10 cellular contexts compared by ENCODE assay signal in the genomic region with DNA sequence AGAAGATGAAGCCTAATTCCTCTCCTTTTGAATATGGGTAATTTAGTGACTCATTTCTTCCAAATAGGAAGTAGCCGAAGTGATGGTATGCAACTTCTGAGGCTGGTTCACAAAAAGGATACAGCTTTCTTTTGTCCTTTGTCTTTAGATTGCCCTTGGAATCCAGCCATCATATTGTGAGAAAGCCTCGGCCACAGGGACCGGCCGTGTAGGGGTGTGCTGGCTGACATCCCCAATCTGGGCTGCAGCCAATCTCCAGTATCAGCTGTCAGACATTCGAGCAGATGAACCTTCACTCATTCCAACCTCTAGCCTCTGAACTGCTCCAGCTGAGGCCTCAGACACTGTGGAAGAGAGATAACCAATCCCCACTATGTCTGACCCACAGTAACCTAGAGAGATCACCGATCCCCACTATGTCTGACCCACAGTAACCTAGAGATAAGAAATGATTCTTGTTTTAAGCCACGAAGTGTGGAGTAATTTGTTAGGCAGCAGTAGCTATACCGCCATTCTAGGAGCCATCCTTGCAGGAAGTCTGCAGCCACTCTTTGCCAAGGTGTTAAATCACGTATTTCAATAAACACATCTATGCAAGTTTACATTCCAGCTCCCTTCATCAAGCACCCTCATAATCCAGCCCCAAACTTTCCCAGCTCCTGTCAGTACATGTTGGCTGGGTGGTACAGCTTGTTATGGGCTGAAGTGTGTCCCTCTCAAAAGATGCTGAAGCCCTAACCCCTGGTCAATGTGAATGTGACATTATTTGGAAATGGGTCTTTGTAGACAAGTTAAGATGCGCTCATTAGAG. TPM values are rescaled to one million over a fixed set of nuclear protein-coding genes. Genes with fewer than 3 reads are reported as not detected.
DNase-seq lines count a peak whose midpoint lies in the region; ATAC-seq and TF ChIP-seq lines count a peak whose summit lies in the region.
"Had no signal": no experiment of that assay in that cellular context is flagged by ENCODE, and none has a peak within 500 bp of the region (broad histone marks: within the 10 kb centered on the region; RNA-seq: fewer than 3 reads in every experiment).

No MANE protein-coding gene starts in this region.

- H3K27me3 Mint-ChIP-seq in MCF 10A (ENCODE audit: insufficient read depth, unreplicated experiment) = no peaks in the 10 kb centered on the region

- H3K27ac Mint-ChIP-seq in MCF 10A (ENCODE audit: low read depth, unreplicated experiment) = no peak overlapping the region

- no peaks in the 10 kb centered on the region for H3K36me3 ChIP-seq in breast epithelium

- intact Hi-C loops in MCF 10A (cut with micrococcal nuclease) = no loop called here
- intact Hi-C loops in breast epithelium (cut with DNase I; ENCODE audit: low total_unique reads) = loop anchor here (2.0 kb wide), 1 partner anchor 39 kb away; no protein-coding TSS in a partner anchor

- no peaks in the 10 kb centered on the region for H3K4me1 Mint-ChIP-seq in MCF 10A (ENCODE audit: insufficient read depth, unreplicated experiment)

- no peak for ATAC-seq in HG03280 (IDR thresholded peaks at IDR 0.05; ENCODE audit: unreplicated experiment)

- H3K9me3 Mint-ChIP-seq in MCF 10A (ENCODE audit: unreplicated experiment) = no peaks in the 10 kb centered on the region

- no peak for TF ChIP-seq POLR2A in breast epithelium (IDR thresholded peaks at IDR 0.05)

- TF ChIP-seq CTCF in MCF 10A (IDR thresholded peaks at IDR 0.05; ENCODE audit: unreplicated experiment) (no peak), breast epithelium (IDR thresholded peaks at IDR 0.05) (no peak)

- peaks cover 0 to 3% of the 10 kb centered on the region in 2 donors for H3K4me1 ChIP-seq in breast epithelium

- no peaks in the 10 kb centered on the region for H3K27me3 ChIP-seq in breast epithelium
- H3K27me3 ChIP-seq: BE2C had no signal

- no TSS peak for BruUV-seq in MCF 10A (replicated peaks; lab: Mats Ljungman, UMichigan)

- CTCF ChIA-PET in MCF 10A (lab: Yijun Ruan, JAX) = interaction anchor here (0.6 to 0.8 kb wide), 3 partner anchors 50 to 189 kb away, joined by 3 to 4 read pairs (median 3); no protein-coding TSS in a partner anchor

- H3K27ac ChIP-seq in breast epithelium (peak overlapping the region in 1 of 2 donors; percentile 29), angular gyrus (ENCODE audit: low read depth, low read length) (peak overlapping the region; percentile 54)

- H3K4me3 Mint-ChIP-seq in MCF 10A (ENCODE audit: unreplicated experiment) = no peak overlapping the region

- POLR2A ChIA-PET in MCF 10A (lab: Yijun Ruan, JAX) = interaction anchor here (1.0 to 4.6 kb wide), 4 partner anchors 131 to 184 kb away, joined by 4 to 43 read pairs (median 5); a partner anchor contains a TSS

- DNase-seq in MCF 10A (ENCODE audit: unreplicated experiment) (peak; percentile 38), breast epithelium (ENCODE audit: low spot score in 2 of 2) (no peak), hypothalamus (lab: John Stamatoyannopoulos, UW) (peak in 27 of 51 donors; percentile 19 to 77 (median 52)), superior temporal gyrus (ENCODE audit: extremely low spot score) (peak; percentile 88), HK-2 (ENCODE audit: unreplicated experiment) (no peak), NCI-H1436 treated with DMSO at 0.1 percent for 48 hours (lab: John Stamatoyannopoulos, UW) (no peak)
- DNase-seq: BE2C, KBM-7 had no signal

- H3K4me3 ChIP-seq in breast epithelium = no peak overlapping the region

- peaks cover 14% of the 10 kb centered on the region for H3K36me3 Mint-ChIP-seq in MCF 10A (ENCODE audit: insufficient read depth, unreplicated experiment)

- H3K9me3 ChIP-seq in breast epithelium = no peaks in the 10 kb centered on the region
- H3K9me3 ChIP-seq: BE2C had no signal

RNA-seq across cellular contexts. Expression of a gene that starts 2.9 kb away (rescaled TPM):
- total RNA-seq in MCF 10A (2022) (39.6 and 55.1 TPM in 2 replicates), breast epithelium (10 to 100 TPM; 32.6 to 43.9 (median 42.0) TPM)

Comparison
In these comparisons a context has a peak if more than half of its experiments do, and no peak if none do; other contexts are left out.
1. DNase-seq: peak in MCF 10A (single experiment), hypothalamus (27 of 51) and superior temporal gyrus (single experiment); none in breast epithelium (0 of 2), HK-2 (single experiment) and NCI-H1436 treated with DMSO at 0.1 percent for 48 hours (single experiment).